ENCODE assay signal across 10 cellular contexts in the genomic region with DNA sequence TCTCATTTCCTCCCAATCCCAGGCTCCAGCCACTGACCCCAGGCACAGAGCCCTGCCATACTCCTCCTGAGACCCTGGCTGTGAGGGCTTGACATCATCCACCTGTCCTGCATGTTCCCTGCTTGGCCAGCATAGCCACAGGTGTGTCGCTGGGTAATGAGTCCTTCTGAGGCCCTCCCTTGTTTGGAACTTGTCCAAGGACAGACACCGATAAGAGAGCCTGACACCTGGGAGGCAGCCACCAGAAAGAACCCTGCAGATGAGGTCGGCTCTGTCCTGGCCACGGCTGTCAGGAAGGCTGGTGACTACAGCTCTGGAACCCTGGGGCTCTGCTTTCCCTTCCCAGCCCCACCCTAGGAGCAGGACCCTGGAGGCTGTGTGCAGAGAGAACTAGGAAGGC.
DNase-seq lines count a peak whose midpoint lies in the region; ATAC-seq and TF ChIP-seq lines count a peak whose summit lies in the region.
"Had no signal": no experiment of that assay in that cellular context is flagged by ENCODE, and none has a peak within 500 bp of the region (broad histone marks: within the 10 kb centered on the region; RNA-seq: fewer than 3 reads in every experiment).

No MANE protein-coding gene starts in this region.

- peak overlapping the region in 2 of 3 experiments; percentile 94 to 96 for H3K27ac Mint-ChIP-seq in nephron

- H3K4me1 Mint-ChIP-seq in nephron: peaks cover 34% of the 10 kb centered on the region

- no peak overlapping the region for H3K4me3 Mint-ChIP-seq in nephron

- peak; percentile 43 for DNase-seq in NCI-H1092 treated with DMSO at 0.1 percent for 48 hours (lab: John Stamatoyannopoulos, UW)
- DNase-seq in NCI-H1092 (lab: John Stamatoyannopoulos, UW): no peak
- DNase-seq in RPMI8226: peak; percentile 93
- no peak for DNase-seq in stimulated activated naive CD4-positive, alpha-beta T cell (lab: John Stamatoyannopoulos, UW)
- DNase-seq in EL: no peak
- DNase-seq: activated CD4-positive, CD25-positive, alpha-beta regulatory T cell treated with anti-CD3 and anti-CD28 coated beads, Interleukin-2, amount 50 U/mL, for 72 hours; NCI-H1930 had no signal

- ATAC-seq in HG03066 (IDR thresholded peaks at IDR 0.05; ENCODE audit: low read depth, unreplicated experiment) (peak; percentile 11), GM18502 (IDR thresholded peaks at IDR 0.05; ENCODE audit: poor library complexity, unreplicated experiment) (no peak)

- H3K9me3 Mint-ChIP-seq in nephron: no peaks in the 10 kb centered on the region

- TF ChIP-seq CTCF in nephron (IDR thresholded peaks at IDR 0.05; ENCODE audit: unreplicated experiment in 3 of 3): no peak

- peaks cover 58% of the 10 kb centered on the region for H3K36me3 Mint-ChIP-seq in nephron (ENCODE audit: low read depth)

- H3K27me3 Mint-ChIP-seq in nephron (ENCODE audit: low read depth): no peaks in the 10 kb centered on the region

Comparison
In these comparisons a context has a peak if more than half of its experiments do, and no peak if none do; other contexts are left out.
1. DNase-seq: peak in NCI-H1092 treated with DMSO at 0.1 percent for 48 hours (single experiment) and RPMI8226 (single experiment); none in NCI-H1092 (single experiment), stimulated activated naive CD4-positive, alpha-beta T cell (0 of 6) and EL (single experiment).